Comparison of ENCODE assay signal across 27 cellular contexts in genomic region chr21:31216206-31216605, GRCh38.
"Had no signal": no experiment of that assay in that cellular context is flagged by ENCODE, and none has a peak within 500 bp of the region (broad histone marks: within the 10 kb centered on the region; RNA-seq: fewer than 3 reads in every experiment).

No MANE protein-coding gene starts in this region.

- H3K4me3 ChIP-seq: colonic mucosa, esophagus squamous epithelium, lower lobe of right lung, psoas muscle, sigmoid colon, stomach, testis, tibial artery had no signal

- H3K9me3 ChIP-seq: colonic mucosa, esophagus squamous epithelium, lower lobe of right lung, psoas muscle, sigmoid colon, stomach, testis, tibial artery had no signal

- FAIRE-seq: endothelial cell of umbilical vein, frontal cortex had no signal

- H3K27me3 ChIP-seq: colonic mucosa, esophagus squamous epithelium, stomach, testis, tibial artery had no signal

- H3K9me3 Mint-ChIP-seq: dendritic cell treated with granulocyte-macrophage colony-stimulating factor and Interleukin-4, amounts not matched to agents 40 ng/mL and 50 ng/mL, for 4 days; immature natural killer cell; naive B cell; natural killer cell treated with Interleukin-12 subunit alpha and Interleukin-12 subunit beta and Interleukin-15 and Interleukin-18, amount 100 ng/mL, for 72 hours; stimulated activated effector memory CD8-positive, alpha-beta T cell treated with anti-CD3 and anti-CD28 coated beads, Interleukin-12 subunit alpha, Interleukin-12 subunit beta, amount 100 ng/mL, for 72 hours; type B pancreatic cell had no signal

- H3K36me3 Mint-ChIP-seq: immature natural killer cell; naive B cell; natural killer cell treated with Interleukin-12 subunit alpha and Interleukin-12 subunit beta and Interleukin-15 and Interleukin-18, amount 100 ng/mL, for 72 hours had no signal

- H3K27me3 Mint-ChIP-seq: dendritic cell treated with granulocyte-macrophage colony-stimulating factor and Interleukin-4, amounts not matched to agents 40 ng/mL and 50 ng/mL, for 4 days; naive B cell; natural killer cell treated with Interleukin-12 subunit alpha and Interleukin-12 subunit beta and Interleukin-15 and Interleukin-18, amount 100 ng/mL, for 72 hours; type B pancreatic cell had no signal

- ATAC-seq: left colon; left ventricle myocardium superior; lower lobe of right lung; natural killer cell treated with Interleukin-12 subunit alpha and Interleukin-12 subunit beta and Interleukin-15 and Interleukin-18, amount 100 ng/mL, for 72 hours; psoas muscle; right cardiac atrium; stimulated activated effector memory CD8-positive, alpha-beta T cell treated with anti-CD3 and anti-CD28 coated beads, Interleukin-12 subunit alpha, Interleukin-12 subunit beta, amount 100 ng/mL, for 72 hours had no signal

- DNase-seq: colonic mucosa; effector memory CD4-positive, alpha-beta T cell; esophagus squamous epithelium; hypothalamus; immature natural killer cell; islet precursor cell; kidney glomerular epithelial cell; left colon; left ventricle myocardium superior; lower lobe of right lung; naive B cell; nucleus accumbens; psoas muscle; right cardiac atrium; sigmoid colon; stimulated activated CD4-positive, alpha-beta T cell treated with anti-CD3 and anti-CD28 coated beads, Interleukin-2, amount 100 ng/mL, for 24 hours; stimulated activated CD4-positive, alpha-beta T cell treated with anti-CD3 and anti-CD28 coated beads, Interleukin-4, amount 100 ng/mL, for 24 hours; stimulated activated naive CD4-positive, alpha-beta T cell treated with Interleukin-2 at 50 U/mL for 16 hours; stomach; testis; tibial artery had no signal

- H3K4me3 Mint-ChIP-seq: dendritic cell treated with granulocyte-macrophage colony-stimulating factor and Interleukin-4, amounts not matched to agents 40 ng/mL and 50 ng/mL, for 4 days; immature natural killer cell; naive B cell; natural killer cell treated with Interleukin-12 subunit alpha and Interleukin-12 subunit beta and Interleukin-15 and Interleukin-18, amount 100 ng/mL, for 72 hours; stimulated activated effector memory CD8-positive, alpha-beta T cell treated with anti-CD3 and anti-CD28 coated beads, Interleukin-12 subunit alpha, Interleukin-12 subunit beta, amount 100 ng/mL, for 72 hours; type B pancreatic cell had no signal

- H3K4me1 ChIP-seq: colonic mucosa, lower lobe of right lung, psoas muscle, sigmoid colon, tibial artery had no signal

- H3K27ac Mint-ChIP-seq: dendritic cell treated with granulocyte-macrophage colony-stimulating factor and Interleukin-4, amounts not matched to agents 40 ng/mL and 50 ng/mL, for 4 days; immature natural killer cell; naive B cell; natural killer cell treated with Interleukin-12 subunit alpha and Interleukin-12 subunit beta and Interleukin-15 and Interleukin-18, amount 100 ng/mL, for 72 hours; stimulated activated effector memory CD8-positive, alpha-beta T cell treated with anti-CD3 and anti-CD28 coated beads, Interleukin-12 subunit alpha, Interleukin-12 subunit beta, amount 100 ng/mL, for 72 hours; type B pancreatic cell had no signal

- H3K36me3 ChIP-seq: colonic mucosa, lower lobe of right lung, sigmoid colon, stomach, tibial artery had no signal

- H3K27ac ChIP-seq: colonic mucosa, esophagus squamous epithelium, lower lobe of right lung, psoas muscle, sigmoid colon, stomach, testis, tibial artery had no signal
